Comparison of ENCODE assay signal across 1 cellular context in the genomic region with DNA sequence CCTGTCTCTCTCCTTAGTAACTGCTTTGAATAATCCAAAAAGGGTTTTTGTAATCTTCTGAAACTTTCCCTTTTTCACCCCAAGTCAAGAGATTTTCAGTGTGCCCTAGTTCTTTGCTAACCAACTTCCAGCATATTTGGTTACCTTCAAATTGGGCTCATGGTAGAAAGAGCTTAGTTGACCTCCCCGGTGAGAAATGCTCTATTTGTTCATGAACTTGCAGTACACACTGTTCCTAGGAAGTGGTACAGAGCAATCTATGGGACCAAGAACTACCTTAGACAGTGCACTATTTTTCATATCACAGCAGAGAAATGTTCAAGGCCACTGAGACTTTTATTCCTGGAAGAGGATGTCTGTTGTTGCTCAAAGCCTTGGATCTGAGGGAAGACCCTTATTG.
TF ChIP-seq lines count a peak whose summit lies in the region.

No MANE protein-coding gene starts in this region.

TF ChIP-seq in GM23338, 12 proteins besides CTCF, POLR2A, EP300 and RAD21 (continued from another document):
- TF ChIP-seq JUNB (IDR thresholded peaks at IDR 0.05; ENCODE audit: unreplicated experiment) (no peak), STAT1 (IDR thresholded peaks at IDR 0.05; ENCODE audit: unreplicated experiment) (no peak), ZNF114 (CRISPR knock-in tag; IDR thresholded peaks at IDR 0.05) (no peak), POLR2AphosphoS5 (IDR thresholded peaks at IDR 0.05; ENCODE audit: low read depth) (no peak), CREB1 (CRISPR knock-in tag; IDR thresholded peaks at IDR 0.05; ENCODE audit: low read depth) (no peak), EZH2phosphoT487 (IDR thresholded peaks at IDR 0.05; ENCODE audit: unreplicated experiment) (no peak), EZH2 (IDR thresholded peaks at IDR 0.05; ENCODE audit: low read depth, unreplicated experiment) (no peak), ZNF331 (CRISPR knock-in tag; IDR thresholded peaks at IDR 0.05; ENCODE audit: low read depth) (no peak)
- TF ChIP-seq, protein P1, sequence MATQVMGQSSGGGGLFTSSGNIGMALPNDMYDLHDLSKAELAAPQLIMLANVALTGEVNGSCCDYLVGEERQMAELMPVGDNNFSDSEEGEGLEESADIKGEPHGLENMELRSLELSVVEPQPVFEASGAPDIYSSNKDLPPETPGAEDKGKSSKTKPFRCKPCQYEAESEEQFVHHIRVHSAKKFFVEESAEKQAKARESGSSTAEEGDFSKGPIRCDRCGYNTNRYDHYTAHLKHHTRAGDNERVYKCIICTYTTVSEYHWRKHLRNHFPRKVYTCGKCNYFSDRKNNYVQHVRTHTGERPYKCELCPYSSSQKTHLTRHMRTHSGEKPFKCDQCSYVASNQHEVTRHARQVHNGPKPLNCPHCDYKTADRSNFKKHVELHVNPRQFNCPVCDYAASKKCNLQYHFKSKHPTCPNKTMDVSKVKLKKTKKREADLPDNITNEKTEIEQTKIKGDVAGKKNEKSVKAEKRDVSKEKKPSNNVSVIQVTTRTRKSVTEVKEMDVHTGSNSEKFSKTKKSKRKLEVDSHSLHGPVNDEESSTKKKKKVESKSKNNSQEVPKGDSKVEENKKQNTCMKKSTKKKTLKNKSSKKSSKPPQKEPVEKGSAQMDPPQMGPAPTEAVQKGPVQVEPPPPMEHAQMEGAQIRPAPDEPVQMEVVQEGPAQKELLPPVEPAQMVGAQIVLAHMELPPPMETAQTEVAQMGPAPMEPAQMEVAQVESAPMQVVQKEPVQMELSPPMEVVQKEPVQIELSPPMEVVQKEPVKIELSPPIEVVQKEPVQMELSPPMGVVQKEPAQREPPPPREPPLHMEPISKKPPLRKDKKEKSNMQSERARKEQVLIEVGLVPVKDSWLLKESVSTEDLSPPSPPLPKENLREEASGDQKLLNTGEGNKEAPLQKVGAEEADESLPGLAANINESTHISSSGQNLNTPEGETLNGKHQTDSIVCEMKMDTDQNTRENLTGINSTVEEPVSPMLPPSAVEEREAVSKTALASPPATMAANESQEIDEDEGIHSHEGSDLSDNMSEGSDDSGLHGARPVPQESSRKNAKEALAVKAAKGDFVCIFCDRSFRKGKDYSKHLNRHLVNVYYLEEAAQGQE (IDR thresholded peaks at IDR 0.05; ENCODE audit: unreplicated experiment), result no peak
- TF ChIP-seq, protein P2, sequence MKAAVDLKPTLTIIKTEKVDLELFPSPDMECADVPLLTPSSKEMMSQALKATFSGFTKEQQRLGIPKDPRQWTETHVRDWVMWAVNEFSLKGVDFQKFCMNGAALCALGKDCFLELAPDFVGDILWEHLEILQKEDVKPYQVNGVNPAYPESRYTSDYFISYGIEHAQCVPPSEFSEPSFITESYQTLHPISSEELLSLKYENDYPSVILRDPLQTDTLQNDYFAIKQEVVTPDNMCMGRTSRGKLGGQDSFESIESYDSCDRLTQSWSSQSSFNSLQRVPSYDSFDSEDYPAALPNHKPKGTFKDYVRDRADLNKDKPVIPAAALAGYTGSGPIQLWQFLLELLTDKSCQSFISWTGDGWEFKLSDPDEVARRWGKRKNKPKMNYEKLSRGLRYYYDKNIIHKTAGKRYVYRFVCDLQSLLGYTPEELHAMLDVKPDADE (IDR thresholded peaks at IDR 0.05), result no peak
TF ChIP-seq in GM23338: peak in this region for 0.
